ENCODE assay signal across 1 cellular context in the genomic region with DNA sequence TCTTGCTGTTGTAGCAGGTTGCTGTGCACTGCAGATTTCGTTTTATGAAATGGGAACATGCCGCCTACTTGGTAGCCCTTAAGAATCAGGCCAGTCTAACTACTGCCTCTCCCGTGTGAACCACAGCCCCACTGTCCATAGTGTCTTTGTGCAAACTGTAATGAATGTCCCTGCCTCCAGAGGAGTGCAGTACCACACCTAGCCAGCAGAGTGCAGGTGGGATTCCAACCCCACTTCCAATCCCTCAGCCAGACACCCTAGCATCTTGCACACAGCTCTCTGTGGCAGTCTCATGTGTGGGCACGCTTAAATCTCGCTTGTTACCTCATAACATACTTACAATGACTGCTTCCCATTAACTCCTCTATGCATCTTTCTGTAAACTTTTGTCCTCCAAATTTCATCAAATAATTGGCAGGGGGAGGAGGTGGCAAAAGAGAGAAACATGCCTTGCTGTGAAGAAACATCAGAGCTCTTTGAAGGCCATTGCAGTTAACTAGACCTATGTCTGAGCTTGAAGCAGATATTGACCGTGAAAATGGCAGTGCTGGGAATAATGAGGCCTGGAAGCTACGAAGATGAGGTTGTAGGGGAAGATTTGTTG.
TF ChIP-seq lines count a peak whose summit lies in the region.

No MANE protein-coding gene starts in this region.

TF ChIP-seq in WTC11, 78 proteins besides CTCF, POLR2A, EP300 and RAD21 (continued from another document):
- TF ChIP-seq, protein P1, sequence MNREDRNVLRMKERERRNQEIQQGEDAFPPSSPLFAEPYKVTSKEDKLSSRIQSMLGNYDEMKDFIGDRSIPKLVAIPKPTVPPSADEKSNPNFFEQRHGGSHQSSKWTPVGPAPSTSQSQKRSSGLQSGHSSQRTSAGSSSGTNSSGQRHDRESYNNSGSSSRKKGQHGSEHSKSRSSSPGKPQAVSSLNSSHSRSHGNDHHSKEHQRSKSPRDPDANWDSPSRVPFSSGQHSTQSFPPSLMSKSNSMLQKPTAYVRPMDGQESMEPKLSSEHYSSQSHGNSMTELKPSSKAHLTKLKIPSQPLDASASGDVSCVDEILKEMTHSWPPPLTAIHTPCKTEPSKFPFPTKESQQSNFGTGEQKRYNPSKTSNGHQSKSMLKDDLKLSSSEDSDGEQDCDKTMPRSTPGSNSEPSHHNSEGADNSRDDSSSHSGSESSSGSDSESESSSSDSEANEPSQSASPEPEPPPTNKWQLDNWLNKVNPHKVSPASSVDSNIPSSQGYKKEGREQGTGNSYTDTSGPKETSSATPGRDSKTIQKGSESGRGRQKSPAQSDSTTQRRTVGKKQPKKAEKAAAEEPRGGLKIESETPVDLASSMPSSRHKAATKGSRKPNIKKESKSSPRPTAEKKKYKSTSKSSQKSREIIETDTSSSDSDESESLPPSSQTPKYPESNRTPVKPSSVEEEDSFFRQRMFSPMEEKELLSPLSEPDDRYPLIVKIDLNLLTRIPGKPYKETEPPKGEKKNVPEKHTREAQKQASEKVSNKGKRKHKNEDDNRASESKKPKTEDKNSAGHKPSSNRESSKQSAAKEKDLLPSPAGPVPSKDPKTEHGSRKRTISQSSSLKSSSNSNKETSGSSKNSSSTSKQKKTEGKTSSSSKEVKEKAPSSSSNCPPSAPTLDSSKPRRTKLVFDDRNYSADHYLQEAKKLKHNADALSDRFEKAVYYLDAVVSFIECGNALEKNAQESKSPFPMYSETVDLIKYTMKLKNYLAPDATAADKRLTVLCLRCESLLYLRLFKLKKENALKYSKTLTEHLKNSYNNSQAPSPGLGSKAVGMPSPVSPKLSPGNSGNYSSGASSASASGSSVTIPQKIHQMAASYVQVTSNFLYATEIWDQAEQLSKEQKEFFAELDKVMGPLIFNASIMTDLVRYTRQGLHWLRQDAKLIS (CRISPR knock-in tag; IDR thresholded peaks at IDR 0.05; ENCODE audit: borderline replicate concordance) = no peak
- TF ChIP-seq ELF4 (CRISPR knock-in tag; IDR thresholded peaks at IDR 0.05; ENCODE audit: low read depth) = no peak
